ENCODE assay signal across 1 cellular context in the genomic region with DNA sequence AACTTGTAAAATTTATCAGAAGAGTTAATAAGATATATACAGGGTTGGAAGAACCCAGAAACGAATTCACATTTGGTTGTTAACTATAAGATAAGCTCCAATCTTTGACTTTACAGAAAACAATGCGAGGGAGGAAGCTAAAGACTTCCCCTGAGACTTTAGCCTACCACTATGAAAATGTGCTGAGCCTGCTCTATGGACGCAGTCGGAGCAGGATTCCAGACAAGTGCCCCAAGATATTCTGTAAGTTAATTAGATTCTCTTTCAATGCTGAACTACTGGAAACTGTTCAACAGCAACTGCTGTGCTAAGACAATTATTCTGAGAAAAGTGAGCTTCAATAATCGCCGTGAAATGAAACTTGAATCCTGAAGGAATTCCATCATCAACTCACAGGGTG.
TF ChIP-seq lines count a peak whose summit lies in the region.

No MANE protein-coding gene starts in this region.

TF ChIP-seq in HepG2, 621 proteins besides CTCF, POLR2A, EP300 and RAD21 (continued from another document):
- TF ChIP-seq, protein P1, sequence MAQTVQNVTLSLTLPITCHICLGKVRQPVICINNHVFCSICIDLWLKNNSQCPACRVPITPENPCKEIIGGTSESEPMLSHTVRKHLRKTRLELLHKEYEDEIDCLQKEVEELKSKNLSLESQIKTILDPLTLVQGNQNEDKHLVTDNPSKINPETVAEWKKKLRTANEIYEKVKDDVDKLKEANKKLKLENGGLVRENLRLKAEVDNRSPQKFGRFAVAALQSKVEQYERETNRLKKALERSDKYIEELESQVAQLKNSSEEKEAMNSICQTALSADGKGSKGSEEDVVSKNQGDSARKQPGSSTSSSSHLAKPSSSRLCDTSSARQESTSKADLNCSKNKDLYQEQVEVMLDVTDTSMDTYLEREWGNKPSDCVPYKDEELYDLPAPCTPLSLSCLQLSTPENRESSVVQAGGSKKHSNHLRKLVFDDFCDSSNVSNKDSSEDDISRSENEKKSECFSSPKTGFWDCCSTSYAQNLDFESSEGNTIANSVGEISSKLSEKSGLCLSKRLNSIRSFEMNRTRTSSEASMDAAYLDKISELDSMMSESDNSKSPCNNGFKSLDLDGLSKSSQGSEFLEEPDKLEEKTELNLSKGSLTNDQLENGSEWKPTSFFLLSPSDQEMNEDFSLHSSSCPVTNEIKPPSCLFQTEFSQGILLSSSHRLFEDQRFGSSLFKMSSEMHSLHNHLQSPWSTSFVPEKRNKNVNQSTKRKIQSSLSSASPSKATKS (CRISPR knock-in tag; IDR thresholded peaks at IDR 0.05), result no peak
- TF ChIP-seq PHB2 (IDR thresholded peaks at IDR 0.05; ENCODE audit: partially characterized antibody) (no peak), ZFP82 (CRISPR knock-in tag; IDR thresholded peaks at IDR 0.05; ENCODE audit: borderline replicate concordance) (no peak), ZNF75D (CRISPR knock-in tag; IDR thresholded peaks at IDR 0.05; ENCODE audit: borderline replicate concordance) (no peak), NFIB (CRISPR knock-in tag; IDR thresholded peaks at IDR 0.05; ENCODE audit: borderline replicate concordance) (no peak), SALL2 (CRISPR knock-in tag; IDR thresholded peaks at IDR 0.05) (no peak), ZNF761 (CRISPR knock-in tag; conservative IDR thresholded peaks at IDR 0.05) (no peak), IRF2 (CRISPR knock-in tag; IDR thresholded peaks at IDR 0.05) (no peak), ZNF879 (CRISPR knock-in tag; IDR thresholded peaks at IDR 0.05) (no peak)
- TF ChIP-seq, protein P2, sequence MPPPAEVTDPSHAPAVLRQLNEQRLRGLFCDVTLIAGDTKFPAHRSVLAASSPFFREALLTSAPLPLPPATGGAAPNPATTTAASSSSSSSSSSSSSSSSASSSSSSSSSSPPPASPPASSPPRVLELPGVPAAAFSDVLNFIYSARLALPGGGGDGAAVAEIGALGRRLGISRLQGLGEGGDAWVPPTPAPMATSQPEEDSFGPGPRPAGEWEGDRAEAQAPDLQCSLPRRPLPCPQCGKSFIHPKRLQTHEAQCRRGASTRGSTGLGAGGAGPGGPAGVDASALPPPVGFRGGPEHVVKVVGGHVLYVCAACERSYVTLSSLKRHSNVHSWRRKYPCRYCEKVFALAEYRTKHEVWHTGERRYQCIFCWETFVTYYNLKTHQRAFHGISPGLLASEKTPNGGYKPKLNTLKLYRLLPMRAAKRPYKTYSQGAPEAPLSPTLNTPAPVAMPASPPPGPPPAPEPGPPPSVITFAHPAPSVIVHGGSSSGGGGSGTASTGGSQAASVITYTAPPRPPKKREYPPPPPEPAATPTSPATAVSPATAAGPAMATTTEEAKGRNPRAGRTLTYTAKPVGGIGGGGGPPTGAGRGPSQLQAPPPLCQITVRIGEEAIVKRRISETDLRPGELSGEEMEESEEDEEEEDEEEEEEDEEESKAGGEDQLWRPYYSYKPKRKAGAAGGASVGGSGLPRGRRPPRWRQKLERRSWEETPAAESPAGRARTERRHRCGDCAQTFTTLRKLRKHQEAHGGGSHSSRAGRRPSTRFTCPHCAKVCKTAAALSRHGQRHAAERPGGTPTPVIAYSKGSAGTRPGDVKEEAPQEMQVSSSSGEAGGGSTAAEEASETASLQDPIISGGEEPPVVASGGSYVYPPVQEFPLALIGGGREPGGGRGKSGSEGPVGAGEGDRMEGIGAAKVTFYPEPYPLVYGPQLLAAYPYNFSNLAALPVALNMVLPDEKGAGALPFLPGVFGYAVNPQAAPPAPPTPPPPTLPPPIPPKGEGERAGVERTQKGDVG (CRISPR knock-in tag; IDR thresholded peaks at IDR 0.05; ENCODE audit: borderline replicate concordance), result no peak
